ENCODE assay signal across 8 cellular contexts in genomic region chr1:43368646-43369020, GRCh38. TPM values are rescaled to one million over a fixed set of nuclear protein-coding genes. Genes with fewer than 3 reads are reported as not detected.
DNase-seq lines count a peak whose midpoint lies in the region; ATAC-seq and TF ChIP-seq lines count a peak whose summit lies in the region.

No MANE protein-coding gene starts in this region.

- TF ChIP-seq POLR2A in testis (IDR thresholded peaks at IDR 0.05), result no peak

- no peaks in the 10 kb centered on the region for H3K9me3 Mint-ChIP-seq in activated CD4-positive, alpha-beta T cell treated with anti-CD3 and anti-CD28 coated beads for 36 hours (ENCODE audit: low read depth)
- H3K9me3 Mint-ChIP-seq in activated naive CD4-positive, alpha-beta T cell treated with anti-CD3 and anti-CD28 coated beads, Interleukin-2, amount 50 U/mL, for 72 hours, result no peaks in the 10 kb centered on the region

- H3K27me3 Mint-ChIP-seq in activated CD4-positive, alpha-beta T cell treated with anti-CD3 and anti-CD28 coated beads for 36 hours, result no peaks in the 10 kb centered on the region

- peak overlapping the region; percentile 35 to 88 for H3K27ac ChIP-seq in testis

- intact Hi-C loops in activated CD4-positive, alpha-beta T cell treated with anti-CD3 and anti-CD28 coated beads for 36 hours (cut with DNase I, micrococcal nuclease), result loop anchor here (1.0 to 10.0 kb wide), 13 partner anchors 10 to 1266 kb away; partner anchors contain the start of genes CDC20 (in 2 of the 2), ATP6V0B (in 1 of the 2), CFAP57 (in 1 of the 2) and DPH2 (in 1 of the 2)
- intact Hi-C loops in testis (cut with DNase I; ENCODE audit: low total_unique reads), result no loop called here

- H3K36me3 ChIP-seq in kidney epithelial cell (ENCODE audit: control insufficient read depth, insufficient read depth, low read length) (no peaks in the 10 kb centered on the region), testis (ENCODE audit: low read depth, missing control alignments) (no peaks in the 10 kb centered on the region)

- H3K27ac Mint-ChIP-seq in activated CD4-positive, alpha-beta T cell treated with anti-CD3 and anti-CD28 coated beads for 36 hours, result peak overlapping the region; percentile 93
- H3K27ac Mint-ChIP-seq in activated naive CD4-positive, alpha-beta T cell treated with anti-CD3 and anti-CD28 coated beads, Interleukin-2, amount 50 U/mL, for 72 hours, result peak overlapping the region; percentile 84 to 94

- H3K36me3 Mint-ChIP-seq in activated CD4-positive, alpha-beta T cell treated with anti-CD3 and anti-CD28 coated beads for 36 hours (ENCODE audit: low read depth), result peaks cover 33% of the 10 kb centered on the region
- H3K36me3 Mint-ChIP-seq in activated naive CD4-positive, alpha-beta T cell treated with anti-CD3 and anti-CD28 coated beads, Interleukin-2, amount 50 U/mL, for 72 hours, result peaks cover 23 to 26% of the 10 kb centered on the region in 2 donors

- ATAC-seq in activated CD4-positive, alpha-beta T cell treated with anti-CD3 and anti-CD28 coated beads for 36 hours, result no peak
- no peak for ATAC-seq in activated naive CD4-positive, alpha-beta T cell treated with anti-CD3 and anti-CD28 coated beads, Interleukin-2, amount 50 U/mL, for 72 hours
- ATAC-seq in HG02884 (IDR thresholded peaks at IDR 0.05; ENCODE audit: unreplicated experiment), result no peak

- no peaks in the 10 kb centered on the region for H3K27me3 ChIP-seq in kidney epithelial cell (ENCODE audit: control insufficient read depth, insufficient read depth, low read length)
- no peaks in the 10 kb centered on the region for H3K27me3 ChIP-seq in testis

- peaks cover 29% of the 10 kb centered on the region for H3K4me1 Mint-ChIP-seq in activated CD4-positive, alpha-beta T cell treated with anti-CD3 and anti-CD28 coated beads for 36 hours

- TF ChIP-seq CTCF in kidney epithelial cell (IDR thresholded peaks at IDR 0.05; ENCODE audit: insufficient read depth, low read length, poor library complexity, severe bottlenecking), result no peak
- no peak for TF ChIP-seq CTCF in testis (IDR thresholded peaks at IDR 0.05)

- H3K4me3 Mint-ChIP-seq in activated CD4-positive, alpha-beta T cell treated with anti-CD3 and anti-CD28 coated beads for 36 hours, result peak overlapping the region; percentile 90

- 11 to 17% methylated on average over 6 of the region's 6 CpGs for WGBS in testis, 2 donors

- peaks cover 18% of the 10 kb centered on the region for H3K4me1 ChIP-seq in testis

- H3K4me3 ChIP-seq in kidney epithelial cell (ENCODE audit: low read depth, low read length), result peak overlapping the region; percentile 84
- peak overlapping the region; percentile 74 to 83 for H3K4me3 ChIP-seq in testis

- peak; percentile 24 for DNase-seq in activated CD4-positive, alpha-beta T cell treated with anti-CD3 and anti-CD28 coated beads for 36 hours
- no peak for DNase-seq in activated CD4-positive, alpha-beta T cell treated with anti-CD3 and anti-CD28 coated beads, Interleukin-2, amount 50 U/mL, for 4 hours
- no peak for DNase-seq in activated naive CD4-positive, alpha-beta T cell treated with anti-CD3 and anti-CD28 coated beads, Interleukin-2, amount 50 U/mL, for 72 hours (ENCODE audit: low spot score in 2 of 2)
- DNase-seq in kidney epithelial cell (ENCODE audit: low read depth), result no peak
- DNase-seq in testis, result no peak
- no peak for DNase-seq in activated effector memory CD4-positive, alpha-beta T cell treated with anti-CD3 and anti-CD28 coated beads, Interleukin-2, amount 50 U/mL, for 16 hours
- no peak for DNase-seq in germinal center (ENCODE audit: low spot score)

- CTCF ChIA-PET in activated CD4-positive, alpha-beta T cell treated with anti-CD3 and anti-CD28 coated beads for 36 hours (lab: Charles Lee), result interaction anchor here (0.7 to 1.9 kb wide), 4 partner anchors 11 to 56 kb away, joined by 3 to 10 read pairs (median 4); partner anchors contain the start of gene CDC20

- POLR2A ChIA-PET in activated CD4-positive, alpha-beta T cell treated with anti-CD3 and anti-CD28 coated beads for 36 hours (lab: Charles Lee), result interaction anchor here (0.6 to 2.6 kb wide), 4 partner anchors 10 to 92 kb away, joined by 3 to 14 read pairs (median 3); partner anchors contain the start of gene CDC20

- H3K9me3 ChIP-seq in testis, result no peaks in the 10 kb centered on the region

RNA-seq across cellular contexts. Expression of gene ELOVL1, which starts 0.8 kb away (rescaled TPM):
- total RNA-seq in activated CD4-positive, alpha-beta T cell treated with anti-CD3 and anti-CD28 coated beads for 36 hours, result 10 to 100 TPM; 56.0 to 72.1 TPM
- total RNA-seq in activated naive CD4-positive, alpha-beta T cell treated with anti-CD3 and anti-CD28 coated beads, Interleukin-2, amount 50 U/mL, for 72 hours, result 10 to 100 TPM; 53.2 to 61.0 TPM
- total RNA-seq in kidney epithelial cell, result 93.8 and 99.7 TPM in 2 replicates
- 10 to 100 TPM; 30.6 to 40.1 TPM for total RNA-seq in testis
- polyA plus RNA-seq in testis (ENCODE audit: insufficient read depth, low read depth, low replicate concordance), result 51.5 TPM

RNA-seq across cellular contexts. Expression of gene CDC20, which starts 9.9 kb away (rescaled TPM):
- 100 to 1,000 TPM; 158 to 163 TPM for total RNA-seq in activated CD4-positive, alpha-beta T cell treated with anti-CD3 and anti-CD28 coated beads for 36 hours
- 100 to 1,000 TPM; 127 to 328 TPM for total RNA-seq in activated naive CD4-positive, alpha-beta T cell treated with anti-CD3 and anti-CD28 coated beads, Interleukin-2, amount 50 U/mL, for 72 hours
- total RNA-seq in kidney epithelial cell (16.2 and 22.3 TPM in 2 replicates), testis (10 to 100 TPM; 44.7 to 48.6 TPM)
- 135 TPM for polyA plus RNA-seq in testis (ENCODE audit: insufficient read depth, low read depth, low replicate concordance)

RNA-seq across cellular contexts. Expression of gene MED8, which starts 21.0 kb away (rescaled TPM):
- 10 to 100 TPM; 32.3 to 36.6 TPM for total RNA-seq in activated CD4-positive, alpha-beta T cell treated with anti-CD3 and anti-CD28 coated beads for 36 hours
- 10 to 100 TPM; 32.8 to 53.9 TPM for total RNA-seq in activated naive CD4-positive, alpha-beta T cell treated with anti-CD3 and anti-CD28 coated beads, Interleukin-2, amount 50 U/mL, for 72 hours
- total RNA-seq in kidney epithelial cell (44.5 and 48.7 TPM in 2 replicates), testis (10 to 100 TPM; 43.2 to 49.4 TPM)
- polyA plus RNA-seq in testis (ENCODE audit: insufficient read depth, low read depth, low replicate concordance), result 46.5 TPM

RNA-seq across cellular contexts. Expression of gene SZT2, which starts 21.1 kb away (rescaled TPM):
- total RNA-seq in activated CD4-positive, alpha-beta T cell treated with anti-CD3 and anti-CD28 coated beads for 36 hours, result 10 to 100 TPM; 33.6 to 36.3 TPM
- 10 to 100 TPM; 52.1 to 52.2 TPM for total RNA-seq in activated naive CD4-positive, alpha-beta T cell treated with anti-CD3 and anti-CD28 coated beads, Interleukin-2, amount 50 U/mL, for 72 hours
- total RNA-seq in kidney epithelial cell (17.0 and 20.3 TPM in 2 replicates), testis (100 to 1,000 TPM in 1 of 2 donors, 10 to 100 TPM in 1; 90.1 to 115 TPM)
- polyA plus RNA-seq in testis (ENCODE audit: insufficient read depth, low read depth, low replicate concordance), result 40.0 TPM

RNA-seq across cellular contexts. Expression of gene MPL, which starts 31.0 kb away (rescaled TPM):
- not detected for total RNA-seq in activated CD4-positive, alpha-beta T cell treated with anti-CD3 and anti-CD28 coated beads for 36 hours
- total RNA-seq in activated naive CD4-positive, alpha-beta T cell treated with anti-CD3 and anti-CD28 coated beads, Interleukin-2, amount 50 U/mL, for 72 hours, result not detected
- not detected in 2 replicates for total RNA-seq in kidney epithelial cell
- total RNA-seq in testis, result under 1 TPM; 0.47 to 0.56 TPM
- 0.32 TPM for polyA plus RNA-seq in testis (ENCODE audit: insufficient read depth, low read depth, low replicate concordance)
